In the genomic region with DNA sequence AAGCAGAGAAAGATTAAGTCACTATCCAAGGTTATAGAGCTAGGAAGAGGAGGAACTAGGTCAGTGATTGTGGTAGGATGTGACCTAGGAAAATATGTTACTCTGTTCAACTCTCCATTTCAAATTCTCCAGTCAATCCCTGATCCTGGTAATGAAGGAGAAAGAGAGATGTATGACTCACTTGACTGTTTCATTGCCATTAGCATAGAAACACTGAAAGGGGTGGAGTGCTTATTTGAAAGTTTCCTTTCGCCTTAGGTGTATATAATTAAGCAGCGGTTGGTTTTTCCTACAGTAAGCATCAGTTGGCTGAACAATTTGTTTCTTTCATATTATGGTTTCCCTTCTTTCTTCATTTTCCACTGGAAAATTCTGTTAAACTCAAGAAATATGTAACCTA, we compare ENCODE assay signal across 21 cellular contexts.
DNase-seq lines count a peak whose midpoint lies in the region; ATAC-seq and TF ChIP-seq lines count a peak whose summit lies in the region.
"Had no signal": no experiment of that assay in that cellular context is flagged by ENCODE, and none has a peak within 500 bp of the region (broad histone marks: within the 10 kb centered on the region; RNA-seq: fewer than 3 reads in every experiment).

No MANE protein-coding gene starts in this region.

- peak overlapping the region; percentile 4 for H2AFZ ChIP-seq in mammary epithelial cell (ENCODE audit: low read depth, low read length)

- WGBS in mammary epithelial cell (ENCODE audit: low coverage, missing lambda C conversion rate), result 86% methylated on average over 2 of the region's 2 CpGs
- WGBS in esophagus muscularis mucosa, result 92% methylated on average over 2 of the region's 2 CpGs
- 76 to 79% methylated on average over 2 of the region's 2 CpGs for WGBS in body of pancreas, 2 donors

- H3K27me3 ChIP-seq in mammary epithelial cell (ENCODE audit: insufficient read depth, low read length), result no peaks in the 10 kb centered on the region
- no peaks in the 10 kb centered on the region for H3K27me3 ChIP-seq in esophagus muscularis mucosa
- no peaks in the 10 kb centered on the region for H3K27me3 ChIP-seq in body of pancreas
- H3K27me3 ChIP-seq: SJSA1 had no signal

- no peak for TF ChIP-seq POLR2A in esophagus muscularis mucosa (IDR thresholded peaks at IDR 0.05; ENCODE audit: low read depth)
- no peak for TF ChIP-seq POLR2A in body of pancreas (IDR thresholded peaks at IDR 0.05)

- H3K79me2 ChIP-seq in mammary epithelial cell (ENCODE audit: insufficient read depth, low read length), result no peaks in the 10 kb centered on the region

- dilution Hi-C loops in mammary epithelial cell (cut with HindIII; ENCODE audit: low sequenced_read_pairs), result no loop called here

- ATAC-seq in body of pancreas (no peak), HG03159 (IDR thresholded peaks at IDR 0.05; ENCODE audit: unreplicated experiment) (no peak), HG03378 (IDR thresholded peaks at IDR 0.05; ENCODE audit: unreplicated experiment) (no peak)
- ATAC-seq: Right ventricle myocardium inferior had no signal

- in situ Hi-C loops in mammary epithelial cell (cut with MboI; ENCODE audit: low sequenced_read_pairs in 2 of 2), result no loop called here

- CTCF ChIA-PET in mammary epithelial cell (lab: Charles Lee; ENCODE audit: low non-redundant PET), result no interaction called here

- H3K4me1 ChIP-seq in mammary epithelial cell (ENCODE audit: insufficient read depth, low read length) (peaks cover 7% of the 10 kb centered on the region), esophagus muscularis mucosa (no peaks in the 10 kb centered on the region), body of pancreas (no peaks in the 10 kb centered on the region)

- no peak overlapping the region for H3K9ac ChIP-seq in mammary epithelial cell (ENCODE audit: insufficient read depth, low read length)

- no peak overlapping the region for H3K4me2 ChIP-seq in mammary epithelial cell (ENCODE audit: insufficient read depth, low read depth, low read length)

- intact Hi-C loops in mammary epithelial cell (cut with micrococcal nuclease) (loop anchor here (10.0 kb wide), 1 partner anchor 141 kb away; no protein-coding TSS in a partner anchor), esophagus muscularis mucosa (cut with DNase I) (no loop called here), body of pancreas (cut with DNase I) (no loop called here)

- TF ChIP-seq EP300 in esophagus muscularis mucosa (IDR thresholded peaks at IDR 0.05), result no peak

- no peaks in the 10 kb centered on the region for H4K20me1 ChIP-seq in mammary epithelial cell (ENCODE audit: insufficient read depth, low read length)

- DNase-seq in M059J (ENCODE audit: low read depth) (peak; percentile 20), mammary epithelial cell (peak; percentile 14), iris pigment epithelial cell (ENCODE audit: low read depth) (peak; percentile 16), esophagus muscularis mucosa (ENCODE audit: extremely low spot score) (no peak), body of pancreas (no peak)
- DNase-seq: CD4-positive, CD25-positive, alpha-beta regulatory T cell; COR-L47; DMS79; KG1; MV-4-11; NCI-H1105 treated with DMSO at 0.1 percent for 48 hours; NCI-H2029 treated with DMSO at 0.1 percent for 48 hours; NCI-H345; NCI-H524; NCI-H82; OCI-M1 had no signal

- H3K27ac ChIP-seq in mammary epithelial cell (ENCODE audit: insufficient read depth, low read depth, low read length) (no peak overlapping the region), esophagus muscularis mucosa (replicated peaks in 1 of 4) (no peak overlapping the region), body of pancreas (no peak overlapping the region)
- H3K27ac ChIP-seq: HL-60, SJSA1 had no signal

- no TSS peak for BruUV-seq in mammary epithelial cell (replicated peaks; lab: Mats Ljungman, UMichigan)

- H3K9me3 ChIP-seq in mammary epithelial cell (replicated peaks; ENCODE audit: insufficient read depth, low read length) (peaks cover 6% of the 10 kb centered on the region), esophagus muscularis mucosa (no peaks in the 10 kb centered on the region), body of pancreas (no peaks in the 10 kb centered on the region)
- H3K9me3 ChIP-seq: SJSA1 had no signal

- no peak overlapping the region for H3K4me3 ChIP-seq in mammary epithelial cell (replicated peaks in 1 of 3; ENCODE audit: insufficient read depth in 1 of 3, low read depth in 2 of 3, low read length in 3 of 3)
- no peak overlapping the region for H3K4me3 ChIP-seq in esophagus muscularis mucosa
- H3K4me3 ChIP-seq in body of pancreas, result no peak overlapping the region
- H3K4me3 ChIP-seq: SJSA1 had no signal

- H3K36me3 ChIP-seq in mammary epithelial cell (ENCODE audit: insufficient read depth, low read length) (no peaks in the 10 kb centered on the region), esophagus muscularis mucosa (no peaks in the 10 kb centered on the region), body of pancreas (replicated peaks in 1 of 2; ENCODE audit: insufficient read depth in 1 of 2, low read depth in 2 of 2) (no peaks in the 10 kb centered on the region)
- H3K36me3 ChIP-seq: SJSA1 had no signal

- TF ChIP-seq CTCF in mammary epithelial cell (conservative IDR thresholded peaks at IDR 0.05 in 1 of 2, IDR thresholded peaks at IDR 0.05 in 1 of 2; ENCODE audit: extremely low read depth in 1 of 2, insufficient read depth in 1 of 2, low read depth in 1 of 2, low read length in 2 of 2), result no peak
- no peak for TF ChIP-seq CTCF in esophagus muscularis mucosa (IDR thresholded peaks at IDR 0.05)
- no peak for TF ChIP-seq CTCF in body of pancreas (IDR thresholded peaks at IDR 0.05)

Comparison
In these comparisons a context has a peak if more than half of its experiments do, and no peak if none do; other contexts are left out.
1. DNase-seq: peak in M059J (single experiment), mammary epithelial cell (single experiment) and iris pigment epithelial cell (single experiment); none in esophagus muscularis mucosa (single experiment) and body of pancreas (0 of 4).